ENCODE assay signal across 2 cellular contexts in the genomic region with DNA sequence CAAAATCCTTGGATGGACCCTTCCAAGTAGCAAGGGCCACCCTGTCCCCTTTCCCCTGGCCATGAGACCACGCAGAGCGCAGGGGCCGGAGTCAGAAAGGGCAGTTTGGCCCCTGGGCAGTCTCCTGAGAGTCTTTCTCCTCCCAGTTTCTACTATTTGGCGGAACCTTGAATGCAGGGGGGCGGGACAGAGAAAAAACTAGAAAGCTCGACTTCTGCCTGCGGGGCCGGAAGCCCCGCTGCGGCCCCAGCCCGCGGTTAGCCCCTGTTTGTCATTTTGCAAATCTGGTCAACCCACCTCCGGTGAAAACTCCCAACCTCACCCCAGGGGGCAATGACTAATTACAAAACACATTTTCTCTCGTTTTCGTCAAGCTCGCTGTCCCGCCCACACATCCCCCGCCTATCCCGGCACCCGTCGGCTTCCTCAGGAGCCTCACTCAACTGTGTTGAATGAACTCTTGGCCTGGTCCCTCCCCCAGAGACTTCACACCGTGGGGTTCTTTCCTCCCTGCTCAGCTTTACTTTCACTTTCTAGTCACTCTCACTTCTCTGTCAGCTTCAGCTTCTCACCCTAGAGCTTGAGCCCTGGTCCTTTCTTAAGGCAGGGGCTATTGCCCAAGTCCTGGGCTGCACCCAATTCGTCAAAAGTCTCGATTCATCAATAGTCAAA.
A peak's percentile ranks its signal among the peaks of the same experiment; 100 is the strongest.
TF ChIP-seq lines count a peak whose summit lies in the region.

No MANE protein-coding gene starts in this region.

TF ChIP-seq in GM23338, 12 proteins besides CTCF, POLR2A, EP300 and RAD21 (continued from another document):
- TF ChIP-seq, protein P1, sequence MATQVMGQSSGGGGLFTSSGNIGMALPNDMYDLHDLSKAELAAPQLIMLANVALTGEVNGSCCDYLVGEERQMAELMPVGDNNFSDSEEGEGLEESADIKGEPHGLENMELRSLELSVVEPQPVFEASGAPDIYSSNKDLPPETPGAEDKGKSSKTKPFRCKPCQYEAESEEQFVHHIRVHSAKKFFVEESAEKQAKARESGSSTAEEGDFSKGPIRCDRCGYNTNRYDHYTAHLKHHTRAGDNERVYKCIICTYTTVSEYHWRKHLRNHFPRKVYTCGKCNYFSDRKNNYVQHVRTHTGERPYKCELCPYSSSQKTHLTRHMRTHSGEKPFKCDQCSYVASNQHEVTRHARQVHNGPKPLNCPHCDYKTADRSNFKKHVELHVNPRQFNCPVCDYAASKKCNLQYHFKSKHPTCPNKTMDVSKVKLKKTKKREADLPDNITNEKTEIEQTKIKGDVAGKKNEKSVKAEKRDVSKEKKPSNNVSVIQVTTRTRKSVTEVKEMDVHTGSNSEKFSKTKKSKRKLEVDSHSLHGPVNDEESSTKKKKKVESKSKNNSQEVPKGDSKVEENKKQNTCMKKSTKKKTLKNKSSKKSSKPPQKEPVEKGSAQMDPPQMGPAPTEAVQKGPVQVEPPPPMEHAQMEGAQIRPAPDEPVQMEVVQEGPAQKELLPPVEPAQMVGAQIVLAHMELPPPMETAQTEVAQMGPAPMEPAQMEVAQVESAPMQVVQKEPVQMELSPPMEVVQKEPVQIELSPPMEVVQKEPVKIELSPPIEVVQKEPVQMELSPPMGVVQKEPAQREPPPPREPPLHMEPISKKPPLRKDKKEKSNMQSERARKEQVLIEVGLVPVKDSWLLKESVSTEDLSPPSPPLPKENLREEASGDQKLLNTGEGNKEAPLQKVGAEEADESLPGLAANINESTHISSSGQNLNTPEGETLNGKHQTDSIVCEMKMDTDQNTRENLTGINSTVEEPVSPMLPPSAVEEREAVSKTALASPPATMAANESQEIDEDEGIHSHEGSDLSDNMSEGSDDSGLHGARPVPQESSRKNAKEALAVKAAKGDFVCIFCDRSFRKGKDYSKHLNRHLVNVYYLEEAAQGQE (IDR thresholded peaks at IDR 0.05; ENCODE audit: unreplicated experiment): no peak
TF ChIP-seq in GM23338: peak in this region for 4.

TF ChIP-seq in GM12878, 131 proteins besides CTCF, POLR2A, EP300 and RAD21 (continued from another document and continues in another):
- TF ChIP-seq, protein P2, sequence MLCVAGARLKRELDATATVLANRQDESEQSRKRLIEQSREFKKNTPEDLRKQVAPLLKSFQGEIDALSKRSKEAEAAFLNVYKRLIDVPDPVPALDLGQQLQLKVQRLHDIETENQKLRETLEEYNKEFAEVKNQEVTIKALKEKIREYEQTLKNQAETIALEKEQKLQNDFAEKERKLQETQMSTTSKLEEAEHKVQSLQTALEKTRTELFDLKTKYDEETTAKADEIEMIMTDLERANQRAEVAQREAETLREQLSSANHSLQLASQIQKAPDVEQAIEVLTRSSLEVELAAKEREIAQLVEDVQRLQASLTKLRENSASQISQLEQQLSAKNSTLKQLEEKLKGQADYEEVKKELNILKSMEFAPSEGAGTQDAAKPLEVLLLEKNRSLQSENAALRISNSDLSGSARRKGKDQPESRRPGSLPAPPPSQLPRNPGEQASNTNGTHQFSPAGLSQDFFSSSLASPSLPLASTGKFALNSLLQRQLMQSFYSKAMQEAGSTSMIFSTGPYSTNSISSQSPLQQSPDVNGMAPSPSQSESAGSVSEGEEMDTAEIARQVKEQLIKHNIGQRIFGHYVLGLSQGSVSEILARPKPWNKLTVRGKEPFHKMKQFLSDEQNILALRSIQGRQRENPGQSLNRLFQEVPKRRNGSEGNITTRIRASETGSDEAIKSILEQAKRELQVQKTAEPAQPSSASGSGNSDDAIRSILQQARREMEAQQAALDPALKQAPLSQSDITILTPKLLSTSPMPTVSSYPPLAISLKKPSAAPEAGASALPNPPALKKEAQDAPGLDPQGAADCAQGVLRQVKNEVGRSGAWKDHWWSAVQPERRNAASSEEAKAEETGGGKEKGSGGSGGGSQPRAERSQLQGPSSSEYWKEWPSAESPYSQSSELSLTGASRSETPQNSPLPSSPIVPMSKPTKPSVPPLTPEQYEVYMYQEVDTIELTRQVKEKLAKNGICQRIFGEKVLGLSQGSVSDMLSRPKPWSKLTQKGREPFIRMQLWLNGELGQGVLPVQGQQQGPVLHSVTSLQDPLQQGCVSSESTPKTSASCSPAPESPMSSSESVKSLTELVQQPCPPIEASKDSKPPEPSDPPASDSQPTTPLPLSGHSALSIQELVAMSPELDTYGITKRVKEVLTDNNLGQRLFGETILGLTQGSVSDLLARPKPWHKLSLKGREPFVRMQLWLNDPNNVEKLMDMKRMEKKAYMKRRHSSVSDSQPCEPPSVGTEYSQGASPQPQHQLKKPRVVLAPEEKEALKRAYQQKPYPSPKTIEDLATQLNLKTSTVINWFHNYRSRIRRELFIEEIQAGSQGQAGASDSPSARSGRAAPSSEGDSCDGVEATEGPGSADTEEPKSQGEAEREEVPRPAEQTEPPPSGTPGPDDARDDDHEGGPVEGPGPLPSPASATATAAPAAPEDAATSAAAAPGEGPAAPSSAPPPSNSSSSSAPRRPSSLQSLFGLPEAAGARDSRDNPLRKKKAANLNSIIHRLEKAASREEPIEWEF (IDR thresholded peaks at IDR 0.05; ENCODE audit: insufficient replicate concordance, low read depth, low read length): peak; percentile 26
- TF ChIP-seq, protein P3, sequence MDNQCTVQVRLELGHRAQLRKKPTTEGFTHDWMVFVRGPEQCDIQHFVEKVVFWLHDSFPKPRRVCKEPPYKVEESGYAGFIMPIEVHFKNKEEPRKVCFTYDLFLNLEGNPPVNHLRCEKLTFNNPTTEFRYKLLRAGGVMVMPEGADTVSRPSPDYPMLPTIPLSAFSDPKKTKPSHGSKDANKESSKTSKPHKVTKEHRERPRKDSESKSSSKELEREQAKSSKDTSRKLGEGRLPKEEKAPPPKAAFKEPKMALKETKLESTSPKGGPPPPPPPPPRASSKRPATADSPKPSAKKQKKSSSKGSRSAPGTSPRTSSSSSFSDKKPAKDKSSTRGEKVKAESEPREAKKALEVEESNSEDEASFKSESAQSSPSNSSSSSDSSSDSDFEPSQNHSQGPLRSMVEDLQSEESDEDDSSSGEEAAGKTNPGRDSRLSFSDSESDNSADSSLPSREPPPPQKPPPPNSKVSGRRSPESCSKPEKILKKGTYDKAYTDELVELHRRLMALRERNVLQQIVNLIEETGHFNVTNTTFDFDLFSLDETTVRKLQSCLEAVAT (IDR thresholded peaks at IDR 0.05): peak; percentile 91
- TF ChIP-seq, protein P4, sequence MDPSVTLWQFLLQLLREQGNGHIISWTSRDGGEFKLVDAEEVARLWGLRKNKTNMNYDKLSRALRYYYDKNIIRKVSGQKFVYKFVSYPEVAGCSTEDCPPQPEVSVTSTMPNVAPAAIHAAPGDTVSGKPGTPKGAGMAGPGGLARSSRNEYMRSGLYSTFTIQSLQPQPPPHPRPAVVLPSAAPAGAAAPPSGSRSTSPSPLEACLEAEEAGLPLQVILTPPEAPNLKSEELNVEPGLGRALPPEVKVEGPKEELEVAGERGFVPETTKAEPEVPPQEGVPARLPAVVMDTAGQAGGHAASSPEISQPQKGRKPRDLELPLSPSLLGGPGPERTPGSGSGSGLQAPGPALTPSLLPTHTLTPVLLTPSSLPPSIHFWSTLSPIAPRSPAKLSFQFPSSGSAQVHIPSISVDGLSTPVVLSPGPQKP (IDR thresholded peaks at IDR 0.05; ENCODE audit: low read depth, low read length): peak; percentile 53; the same call in 1 of the 2 replicates
- TF ChIP-seq DPF2 (IDR thresholded peaks at IDR 0.05): peak; percentile 98
- TF ChIP-seq YY1 (IDR thresholded peaks at IDR 0.05; ENCODE audit: low read depth, low read length): peak; percentile 44; the same call in 1 of the 2 replicates
- TF ChIP-seq SIN3A (IDR thresholded peaks at IDR 0.05; ENCODE audit: low read depth, low read length): peak; percentile 34; the same call in 1 of the 2 replicates
- TF ChIP-seq ATF7 (IDR thresholded peaks at IDR 0.05; ENCODE audit: low read depth): peak; percentile 95
- TF ChIP-seq, protein P5, sequence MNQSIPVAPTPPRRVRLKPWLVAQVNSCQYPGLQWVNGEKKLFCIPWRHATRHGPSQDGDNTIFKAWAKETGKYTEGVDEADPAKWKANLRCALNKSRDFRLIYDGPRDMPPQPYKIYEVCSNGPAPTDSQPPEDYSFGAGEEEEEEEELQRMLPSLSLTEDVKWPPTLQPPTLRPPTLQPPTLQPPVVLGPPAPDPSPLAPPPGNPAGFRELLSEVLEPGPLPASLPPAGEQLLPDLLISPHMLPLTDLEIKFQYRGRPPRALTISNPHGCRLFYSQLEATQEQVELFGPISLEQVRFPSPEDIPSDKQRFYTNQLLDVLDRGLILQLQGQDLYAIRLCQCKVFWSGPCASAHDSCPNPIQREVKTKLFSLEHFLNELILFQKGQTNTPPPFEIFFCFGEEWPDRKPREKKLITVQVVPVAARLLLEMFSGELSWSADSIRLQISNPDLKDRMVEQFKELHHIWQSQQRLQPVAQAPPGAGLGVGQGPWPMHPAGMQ (IDR thresholded peaks at IDR 0.05; ENCODE audit: borderline replicate concordance): peak; percentile 73; the same call in 1 of the 2 replicates
- no peak for TF ChIP-seq FOXM1 (IDR thresholded peaks at IDR 0.05; ENCODE audit: low read depth, low read length)
- no peak for TF ChIP-seq PAX8 (IDR thresholded peaks at IDR 0.05)
- TF ChIP-seq, protein P6, sequence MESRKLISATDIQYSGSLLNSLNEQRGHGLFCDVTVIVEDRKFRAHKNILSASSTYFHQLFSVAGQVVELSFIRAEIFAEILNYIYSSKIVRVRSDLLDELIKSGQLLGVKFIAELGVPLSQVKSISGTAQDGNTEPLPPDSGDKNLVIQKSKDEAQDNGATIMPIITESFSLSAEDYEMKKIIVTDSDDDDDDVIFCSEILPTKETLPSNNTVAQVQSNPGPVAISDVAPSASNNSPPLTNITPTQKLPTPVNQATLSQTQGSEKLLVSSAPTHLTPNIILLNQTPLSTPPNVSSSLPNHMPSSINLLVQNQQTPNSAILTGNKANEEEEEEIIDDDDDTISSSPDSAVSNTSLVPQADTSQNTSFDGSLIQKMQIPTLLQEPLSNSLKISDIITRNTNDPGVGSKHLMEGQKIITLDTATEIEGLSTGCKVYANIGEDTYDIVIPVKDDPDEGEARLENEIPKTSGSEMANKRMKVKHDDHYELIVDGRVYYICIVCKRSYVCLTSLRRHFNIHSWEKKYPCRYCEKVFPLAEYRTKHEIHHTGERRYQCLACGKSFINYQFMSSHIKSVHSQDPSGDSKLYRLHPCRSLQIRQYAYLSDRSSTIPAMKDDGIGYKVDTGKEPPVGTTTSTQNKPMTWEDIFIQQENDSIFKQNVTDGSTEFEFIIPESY (IDR thresholded peaks at IDR 0.05): no peak
- TF ChIP-seq, protein P7, sequence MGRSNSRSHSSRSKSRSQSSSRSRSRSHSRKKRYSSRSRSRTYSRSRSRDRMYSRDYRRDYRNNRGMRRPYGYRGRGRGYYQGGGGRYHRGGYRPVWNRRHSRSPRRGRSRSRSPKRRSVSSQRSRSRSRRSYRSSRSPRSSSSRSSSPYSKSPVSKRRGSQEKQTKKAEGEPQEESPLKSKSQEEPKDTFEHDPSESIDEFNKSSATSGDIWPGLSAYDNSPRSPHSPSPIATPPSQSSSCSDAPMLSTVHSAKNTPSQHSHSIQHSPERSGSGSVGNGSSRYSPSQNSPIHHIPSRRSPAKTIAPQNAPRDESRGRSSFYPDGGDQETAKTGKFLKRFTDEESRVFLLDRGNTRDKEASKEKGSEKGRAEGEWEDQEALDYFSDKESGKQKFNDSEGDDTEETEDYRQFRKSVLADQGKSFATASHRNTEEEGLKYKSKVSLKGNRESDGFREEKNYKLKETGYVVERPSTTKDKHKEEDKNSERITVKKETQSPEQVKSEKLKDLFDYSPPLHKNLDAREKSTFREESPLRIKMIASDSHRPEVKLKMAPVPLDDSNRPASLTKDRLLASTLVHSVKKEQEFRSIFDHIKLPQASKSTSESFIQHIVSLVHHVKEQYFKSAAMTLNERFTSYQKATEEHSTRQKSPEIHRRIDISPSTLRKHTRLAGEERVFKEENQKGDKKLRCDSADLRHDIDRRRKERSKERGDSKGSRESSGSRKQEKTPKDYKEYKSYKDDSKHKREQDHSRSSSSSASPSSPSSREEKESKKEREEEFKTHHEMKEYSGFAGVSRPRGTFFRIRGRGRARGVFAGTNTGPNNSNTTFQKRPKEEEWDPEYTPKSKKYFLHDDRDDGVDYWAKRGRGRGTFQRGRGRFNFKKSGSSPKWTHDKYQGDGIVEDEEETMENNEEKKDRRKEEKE (IDR thresholded peaks at IDR 0.05): no peak
- peak; percentile 59 for TF ChIP-seq RAD51 (IDR thresholded peaks at IDR 0.05)
- no peak for TF ChIP-seq ZNF622 (IDR thresholded peaks at IDR 0.05)
- no peak for TF ChIP-seq NRF1 (conservative IDR thresholded peaks at IDR 0.05; ENCODE audit: low read depth, low read length)
- no peak for TF ChIP-seq FOXK2 (IDR thresholded peaks at IDR 0.05)
- TF ChIP-seq, protein P8, sequence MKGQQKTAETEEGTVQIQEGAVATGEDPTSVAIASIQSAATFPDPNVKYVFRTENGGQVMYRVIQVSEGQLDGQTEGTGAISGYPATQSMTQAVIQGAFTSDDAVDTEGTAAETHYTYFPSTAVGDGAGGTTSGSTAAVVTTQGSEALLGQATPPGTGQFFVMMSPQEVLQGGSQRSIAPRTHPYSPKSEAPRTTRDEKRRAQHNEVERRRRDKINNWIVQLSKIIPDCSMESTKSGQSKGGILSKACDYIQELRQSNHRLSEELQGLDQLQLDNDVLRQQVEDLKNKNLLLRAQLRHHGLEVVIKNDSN (IDR thresholded peaks at IDR 0.05; ENCODE audit: borderline replicate concordance, extremely low read length, insufficient read depth, low read depth, low read length): no peak
- TF ChIP-seq, protein P9, sequence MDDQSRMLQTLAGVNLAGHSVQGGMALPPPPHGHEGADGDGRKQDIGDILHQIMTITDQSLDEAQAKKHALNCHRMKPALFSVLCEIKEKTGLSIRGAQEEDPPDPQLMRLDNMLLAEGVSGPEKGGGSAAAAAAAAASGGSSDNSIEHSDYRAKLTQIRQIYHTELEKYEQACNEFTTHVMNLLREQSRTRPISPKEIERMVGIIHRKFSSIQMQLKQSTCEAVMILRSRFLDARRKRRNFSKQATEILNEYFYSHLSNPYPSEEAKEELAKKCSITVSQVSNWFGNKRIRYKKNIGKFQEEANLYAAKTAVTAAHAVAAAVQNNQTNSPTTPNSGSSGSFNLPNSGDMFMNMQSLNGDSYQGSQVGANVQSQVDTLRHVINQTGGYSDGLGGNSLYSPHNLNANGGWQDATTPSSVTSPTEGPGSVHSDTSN (IDR thresholded peaks at IDR 0.05; ENCODE audit: insufficient replicate concordance, low read depth, low read length): peak; percentile 38
- TF ChIP-seq NR2F1 (conservative IDR thresholded peaks at IDR 0.05): peak; percentile 98
- TF ChIP-seq, protein P1 (IDR thresholded peaks at IDR 0.05; ENCODE audit: low read depth, low read length): 0 out of 2 replicates have a peak, but pooled peaks have one; percentile 42
- TF ChIP-seq CBX3 (IDR thresholded peaks at IDR 0.05; ENCODE audit: borderline replicate concordance, low read depth): no peak
